In genomic region chr1:151059342-151060240, GRCh38 we compare ENCODE assay signal across 8 cellular contexts. TPM values are rescaled to one million over a fixed set of nuclear protein-coding genes. Genes with fewer than 3 reads are reported as not detected.
DNase-seq lines count a peak whose midpoint lies in the region; ATAC-seq, FAIRE-seq and TF ChIP-seq lines count a peak whose summit lies in the region.

Gene CDC42SE1 (minus strand): TSS chr1:151059622. CDS start chr1:151055730, 3,892 bp downstream.

- intact Hi-C loops in activated naive CD4-positive, alpha-beta T cell treated with anti-CD3 and anti-CD28 coated beads for 36 hours (cut with micrococcal nuclease), result loop anchor here (1.0 to 5.0 kb wide), 6 partner anchors 11 to 692 kb away; partner anchors contain the start of genes ARNT, GABPB2 and SETDB1
- intact Hi-C loops in testis (cut with DNase I; ENCODE audit: low total_unique reads), result no loop called here

- no peaks in the 10 kb centered on the region for H3K27me3 ChIP-seq in MG63
- H3K27me3 ChIP-seq in testis, result no peaks in the 10 kb centered on the region

- TF ChIP-seq CTCF in omental fat pad (IDR thresholded peaks at IDR 0.05) (peak in 2 of 3 donors; percentile 15 to 55), testis (IDR thresholded peaks at IDR 0.05) (peak; percentile 78 to 82 (median 79))

- H3K27ac ChIP-seq in testis, result peak within 1 kb of the TSS; percentile 92 to 94

- peak; percentile 73 for ATAC-seq in omental fat pad (ENCODE audit: low FRiP score)

- CTCF ChIA-PET in activated naive CD4-positive, alpha-beta T cell treated with anti-CD3 and anti-CD28 coated beads for 36 hours (lab: Charles Lee), result interaction anchor here (0.9 to 1.6 kb wide), 10 partner anchors 10 to 96 kb away, joined by 3 to 9 read pairs (median 3); partner anchors contain the start of gene C1orf56

- FAIRE-seq in H54 (lab: Jason Lieb, UNC), result no peak

- no peaks in the 10 kb centered on the region for H3K9me3 ChIP-seq in MG63
- no peaks in the 10 kb centered on the region for H3K9me3 ChIP-seq in testis

- TF ChIP-seq POLR2A in H54 (IDR thresholded peaks at IDR 0.05; ENCODE audit: low read depth, low read length), result peak; percentile 96
- TF ChIP-seq POLR2A in testis (IDR thresholded peaks at IDR 0.05), result no peak

- H3K4me3 ChIP-seq in MG63, result peak within 1 kb of the TSS; percentile 98
- peak within 1 kb of the TSS; percentile 83 to 98 for H3K4me3 ChIP-seq in testis

- peak within 1 kb of the TSS; percentile 86 for H3K4me3 Mint-ChIP-seq in activated naive CD4-positive, alpha-beta T cell treated with anti-CD3 and anti-CD28 coated beads for 36 hours

- in situ Hi-C loops in G401 (cut with HindIII; ENCODE audit: low sequenced_read_pairs), result no loop called here
- in situ Hi-C loops in SK-MEL-5 (cut with HindIII; ENCODE audit: low pct_unique_long_range_greater_than_20kb, low sequenced_read_pairs), result no loop called here

- H3K27ac Mint-ChIP-seq in activated naive CD4-positive, alpha-beta T cell treated with anti-CD3 and anti-CD28 coated beads for 36 hours, result peak within 1 kb of the TSS; percentile 98

- H3K4me1 ChIP-seq in testis, result peaks cover 30% of the 10 kb centered on the region

- H3K36me3 ChIP-seq in MG63, result peaks cover 41% of the 10 kb centered on the region
- H3K36me3 ChIP-seq in testis (ENCODE audit: low read depth, missing control alignments), result no peaks in the 10 kb centered on the region

- H3K4me1 Mint-ChIP-seq in activated naive CD4-positive, alpha-beta T cell treated with anti-CD3 and anti-CD28 coated beads for 36 hours (ENCODE audit: low read depth), result peaks cover 50% of the 10 kb centered on the region

- 0% methylated on average over 23 to 52 of the region's 53 CpGs for WGBS in testis, 2 donors

- DNase-seq in G401 (ENCODE audit: low spot score), result peak; percentile 84
- DNase-seq in H54 (ENCODE audit: insufficient read length, low spot score), result peak; percentile 94
- peak; percentile 87 for DNase-seq in MG63
- DNase-seq in SK-MEL-5 (ENCODE audit: low read depth, low spot score), result peak; percentile 88
- peak; percentile 86 for DNase-seq in activated naive CD4-positive, alpha-beta T cell treated with anti-CD3 and anti-CD28 coated beads for 36 hours
- DNase-seq in globus pallidus (ENCODE audit: low spot score), result peak; percentile 81
- no peak for DNase-seq in omental fat pad (ENCODE audit: low spot score)
- peak; percentile 83 for DNase-seq in testis

- H3K36me3 Mint-ChIP-seq in activated naive CD4-positive, alpha-beta T cell treated with anti-CD3 and anti-CD28 coated beads for 36 hours (ENCODE audit: low read depth), result peaks cover 44% of the 10 kb centered on the region

- no peaks in the 10 kb centered on the region for H3K27me3 Mint-ChIP-seq in activated naive CD4-positive, alpha-beta T cell treated with anti-CD3 and anti-CD28 coated beads for 36 hours (ENCODE audit: low read depth)

- no peaks in the 10 kb centered on the region for H3K9me3 Mint-ChIP-seq in activated naive CD4-positive, alpha-beta T cell treated with anti-CD3 and anti-CD28 coated beads for 36 hours

RNA-seq across cellular contexts. Expression of gene CDC42SE1, which starts in this region (rescaled TPM):
- 54.4 and 84.6 TPM in 2 replicates for total RNA-seq in G401 (2014; rRNA removed; shearing (Covaris generic))
- 39.9 and 44.1 TPM in 2 replicates for total RNA-seq in MG63 (2014; rRNA removed; shearing (Covaris generic); ENCODE audit: low replicate concordance)
- 95.8 and 99.9 TPM in 2 replicates for total RNA-seq in SK-MEL-5 (2014; rRNA removed; shearing (Covaris generic))
- polyA plus RNA-seq in SK-MEL-5 (2015; cell fraction: cytosol; rRNA removed), result 63.4 and 80.5 TPM in 2 replicates
- polyA plus RNA-seq in SK-MEL-5 (2015; cell fraction: nucleus; rRNA removed), result 205 and 236 TPM in 2 replicates
- total RNA-seq in activated naive CD4-positive, alpha-beta T cell treated with anti-CD3 and anti-CD28 coated beads for 36 hours, result 10 to 100 TPM; 98.1 to 99.0 TPM
- total RNA-seq in omental fat pad (100 to 1,000 TPM in 1 of 4 donors, 10 to 100 TPM in 3; 56.6 to 115 (median 92.0) TPM), testis (10 to 100 TPM; 34.8 to 40.5 TPM)
- polyA plus RNA-seq in testis (ENCODE audit: insufficient read depth, low read depth, low replicate concordance), result 36.9 TPM
